ENCODE assay signal across 19 cellular contexts in the genomic region with DNA sequence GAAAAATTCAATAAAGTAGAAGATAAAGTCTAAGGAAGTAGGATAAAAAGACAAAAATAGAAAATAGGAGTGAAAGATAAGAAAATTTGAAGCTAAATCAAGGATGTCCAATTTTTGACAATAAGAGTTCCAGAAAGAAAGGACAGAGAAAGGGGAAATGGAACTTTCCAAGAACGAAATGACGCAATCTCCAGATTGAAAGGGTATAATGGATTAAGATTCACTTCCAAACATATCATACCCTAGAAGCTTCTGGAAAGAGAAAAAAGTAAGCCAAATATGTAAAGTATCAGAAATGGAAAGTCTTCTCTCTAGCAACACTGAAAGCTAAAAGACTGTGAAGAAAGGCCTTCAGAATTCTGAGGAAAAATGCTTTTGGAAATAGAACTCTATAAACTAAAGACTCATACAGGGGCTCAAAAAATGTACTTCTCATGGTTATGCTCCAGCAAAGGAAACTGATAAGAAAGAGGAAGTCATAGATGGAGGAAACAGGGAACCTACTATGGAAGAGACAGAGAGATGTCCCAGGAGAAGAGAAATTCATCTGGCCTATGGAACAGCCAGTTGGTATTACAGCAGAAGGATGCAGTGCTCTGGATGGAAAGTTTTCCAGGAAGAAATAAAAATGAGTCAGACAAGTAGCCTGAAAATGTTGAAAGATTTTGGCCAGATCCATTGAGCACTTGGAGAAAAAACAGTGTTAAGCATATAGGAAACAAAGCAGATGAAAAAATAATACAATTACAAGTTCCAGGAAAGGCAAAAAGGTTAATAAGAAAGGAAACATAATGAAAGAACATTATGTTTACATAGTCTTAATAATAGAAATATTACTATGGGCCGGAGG. TPM values are rescaled to one million over a fixed set of nuclear protein-coding genes. Genes with fewer than 3 reads are reported as not detected.
DNase-seq lines count a peak whose midpoint lies in the region; ATAC-seq, FAIRE-seq and TF ChIP-seq lines count a peak whose summit lies in the region.
"Had no signal": no experiment of that assay in that cellular context is flagged by ENCODE, and none has a peak within 500 bp of the region (broad histone marks: within the 10 kb centered on the region; RNA-seq: fewer than 3 reads in every experiment).

No MANE protein-coding gene starts in this region.

- no peak overlapping the region for H3K56ac ChIP-seq in H1 (replicated peaks; ENCODE audit: insufficient read length, low read depth, low read length)

- TF ChIP-seq CTCF in HepG2 (CRISPR knock-in tag; IDR thresholded peaks at IDR 0.05), result no peak
- TF ChIP-seq CTCF in right lobe of liver (IDR thresholded peaks at IDR 0.05), result no peak
- TF ChIP-seq CTCF in H1 (IDR thresholded peaks at IDR 0.05; ENCODE audit: control extremely low read depth in 1 of 3, insufficient read depth in 1 of 3, low read depth in 1 of 3, low read length in 3 of 3), result no peak

- H2BK15ac ChIP-seq in H1 (ENCODE audit: low read length), result no peak overlapping the region

- peak overlapping the region; percentile 70 to 80 for H3K27ac Mint-ChIP-seq in T-cell

- TF ChIP-seq RAD21 in HepG2 (CRISPR knock-in tag; IDR thresholded peaks at IDR 0.05) (no peak), H1 (IDR thresholded peaks at IDR 0.05 in 1 of 2, conservative IDR thresholded peaks at IDR 0.05 in 1 of 2; ENCODE audit: low read depth in 2 of 2, low read length in 2 of 2) (no peak)

- FAIRE-seq in HepG2 (lab: Jason Lieb, UNC), result no peak
- FAIRE-seq in H1 (lab: Jason Lieb, UNC), result no peak

- peaks cover 54% of the 10 kb centered on the region for H3K36me3 Mint-ChIP-seq in T-cell

- intact Hi-C loops in HepG2 (cut with micrococcal nuclease; ENCODE audit: unreplicated experiment), result no loop called here
- intact Hi-C loops in right lobe of liver (cut with DNase I), result no loop called here

- H3K4me2 ChIP-seq in HepG2 (ENCODE audit: low read depth, low read length), result no peak overlapping the region
- H3K4me2 ChIP-seq in H1 (ENCODE audit: insufficient read depth in 1 of 2, low read depth in 2 of 2, low read length in 2 of 2), result no peak overlapping the region

- no peak overlapping the region for H3K4me3 Mint-ChIP-seq in T-cell

- in situ Hi-C loops in HepG2 (cut with HindIII; ENCODE audit: extremely low pct_ligation_motif_present, low pct_unique_long_range_greater_than_20kb), result no loop called here

- no peaks in the 10 kb centered on the region for H3K27me3 Mint-ChIP-seq in T-cell

- H3K79me2 ChIP-seq in HepG2 (ENCODE audit: insufficient read depth, low read length) (no peaks in the 10 kb centered on the region), H1 (ENCODE audit: control insufficient read depth in 1 of 2, insufficient read depth in 2 of 2, low read length in 2 of 2) (no peaks in the 10 kb centered on the region)

- H3K36me3 ChIP-seq in HepG2 (replicated peaks in 1 of 2; ENCODE audit: control insufficient read depth in 1 of 2, insufficient read depth in 2 of 2, low read length in 2 of 2), result peaks cover 6 to 41% of the 10 kb centered on the region in 2 experiments
- H3K36me3 ChIP-seq in right lobe of liver, result peaks cover 1 to 28% (median 4%) of the 10 kb centered on the region in 4 donors
- no peaks in the 10 kb centered on the region; a peak in 1 of 8 replicates for H3K36me3 ChIP-seq in H1 (ENCODE audit: control insufficient read depth in 2 of 4, insufficient read depth in 4 of 4, low read length in 3 of 4)

- peaks cover 31 to 44% (median 38%) of the 10 kb centered on the region in 3 donors for H3K4me1 Mint-ChIP-seq in T-cell

- H2BK120ac ChIP-seq in H1 (replicated peaks; ENCODE audit: low read depth, low read length), result no peak overlapping the region

- TF ChIP-seq EP300 in HepG2 (IDR thresholded peaks at IDR 0.05; ENCODE audit: low read depth in 2 of 2, low read length in 2 of 2) (no peak), HepG2 (CRISPR knock-in tag; IDR thresholded peaks at IDR 0.05; ENCODE audit: borderline replicate concordance) (no peak), H1 (IDR thresholded peaks at IDR 0.05; ENCODE audit: borderline replicate concordance in 1 of 2, low read depth in 2 of 2, low read length in 2 of 2) (no peak)

- no peak overlapping the region for H4K8ac ChIP-seq in H1 (ENCODE audit: extremely low read depth, insufficient read depth, low read length)

- H3K27ac ChIP-seq in HepG2 (ENCODE audit: extremely low read length, insufficient read depth, low read length) (no peak overlapping the region), right lobe of liver (no peak overlapping the region), H1 (ENCODE audit: low read depth, low read length) (no peak overlapping the region)
- H3K27ac ChIP-seq: adrenal gland, Peyer's patch had no signal

- H4K5ac ChIP-seq in H1 (ENCODE audit: insufficient read length, low read depth, low read length), result no peak overlapping the region

- no peaks in the 10 kb centered on the region for H3K27me3 ChIP-seq in HepG2 (ENCODE audit: control insufficient read depth in 1 of 2, insufficient read depth in 2 of 2, low read length in 2 of 2)
- no peaks in the 10 kb centered on the region for H3K27me3 ChIP-seq in right lobe of liver
- no peaks in the 10 kb centered on the region for H3K27me3 ChIP-seq in H1 (replicated peaks in 1 of 4; ENCODE audit: control insufficient read depth in 3 of 4, extremely low read depth in 1 of 4, insufficient read depth in 3 of 4, low read length in 3 of 4)
- H3K27me3 ChIP-seq: adrenal gland, Peyer's patch, upper lobe of left lung had no signal

- BruUV-seq in HepG2 (replicated peaks; lab: Mats Ljungman, UMichigan), result TSS peak; percentile 30

- H3K9me3 Mint-ChIP-seq in T-cell, result no peaks in the 10 kb centered on the region

- no peak overlapping the region for H2BK12ac ChIP-seq in H1 (ENCODE audit: low read depth, low read length)

- no peak overlapping the region for H2BK20ac ChIP-seq in H1 (ENCODE audit: low read length)

- H3K9ac ChIP-seq in HepG2 (ENCODE audit: insufficient read depth, low read depth, low read length) (no peak overlapping the region), H1 (replicated peaks in 1 of 4; ENCODE audit: extremely low read depth in 1 of 4, low read depth in 3 of 4, low read length in 3 of 4) (no peak overlapping the region)

- H3K4me1 ChIP-seq in HepG2 (ENCODE audit: insufficient read depth, low read length) (no peaks in the 10 kb centered on the region), right lobe of liver (no peaks in the 10 kb centered on the region), H1 (replicated peaks in 1 of 4; ENCODE audit: control insufficient read depth in 3 of 4, insufficient read depth in 4 of 4, low read length in 3 of 4) (no peaks in the 10 kb centered on the region)
- H3K4me1 ChIP-seq: adrenal gland, upper lobe of left lung had no signal

- ATAC-seq in HepG2 (no peak), right lobe of liver (no peak), T-cell (replicated peaks in 1 of 4) (no peak), GM19467 (IDR thresholded peaks at IDR 0.05; ENCODE audit: unreplicated experiment) (no peak), HG02798 (IDR thresholded peaks at IDR 0.05; ENCODE audit: poor library complexity, unreplicated experiment) (no peak)

- H2BK5ac ChIP-seq in H1 (ENCODE audit: low read depth, low read length), result no peak overlapping the region

- no peaks in the 10 kb centered on the region for H3K23me2 ChIP-seq in H1 (ENCODE audit: low read depth, low read length)

- no peak overlapping the region for H3K14ac ChIP-seq in H1 (ENCODE audit: insufficient read length)

- CTCF ChIA-PET in HepG2 (lab: Yijun Ruan, JAX; ENCODE audit: low intra/inter-chr PET ratio, low total read pairs) (no interaction called here), T-cell (lab: Charles Lee) (interaction anchor here (0.6 to 1.5 kb wide), 5 partner anchors 44 to 382 kb away, joined by 3 to 8 read pairs (median 5); no protein-coding TSS in a partner anchor), H1 (lab: Charles Lee; ENCODE audit: partially characterized antibody) (interaction anchor here (0.6 to 1.1 kb wide), 3 partner anchors 20 to 133 kb away, joined by 3 read pairs; a partner anchor contains a TSS)

- H3K4me3 ChIP-seq in HepG2 (replicated peaks in 1 of 3; ENCODE audit: insufficient read depth in 1 of 3, low read depth in 2 of 3, low read length in 3 of 3) (no peak overlapping the region), right lobe of liver (no peak overlapping the region), H1 (ENCODE audit: extremely low read depth in 1 of 4, insufficient read depth in 2 of 4, low read depth in 3 of 4, low read length in 4 of 4) (no peak overlapping the region)
- H3K4me3 ChIP-seq: adrenal gland, Peyer's patch, upper lobe of left lung had no signal

- no peaks in the 10 kb centered on the region for H3K79me1 ChIP-seq in H1 (ENCODE audit: low read depth, low read length)

- POLR2A ChIA-PET in HepG2 (lab: Yijun Ruan, JAX) (no interaction called here), T-cell (lab: Charles Lee) (interaction anchor here (0.5 to 0.6 kb wide), 2 partner anchors 22 to 366 kb away, joined by 3 to 4 read pairs; no protein-coding TSS in a partner anchor), H1 (lab: Charles Lee; ENCODE audit: partially characterized antibody) (no interaction called here)

- no peak overlapping the region for H4K91ac ChIP-seq in H1 (replicated peaks; ENCODE audit: insufficient read length, low read length)

- H3K4ac ChIP-seq in H1 (replicated peaks; ENCODE audit: insufficient read length, low read depth, low read length), result no peak overlapping the region

- H3K23ac ChIP-seq in H1 (ENCODE audit: insufficient read length), result no peak overlapping the region

- no peak for TF ChIP-seq POLR2A in HepG2 (IDR thresholded peaks at IDR 0.05; ENCODE audit: insufficient read depth in 1 of 2, low read depth in 2 of 2, low read length in 2 of 2)
- no peak for TF ChIP-seq POLR2A in right lobe of liver (IDR thresholded peaks at IDR 0.05)
- no peak for TF ChIP-seq POLR2A in H1 (IDR thresholded peaks at IDR 0.05; ENCODE audit: control extremely low read depth in 1 of 2, low read depth in 2 of 2, low read length in 2 of 2)

- H2AFZ ChIP-seq in HepG2 (ENCODE audit: low read length) (no peak overlapping the region), H1 (ENCODE audit: low read length) (no peak overlapping the region)

- 96% methylated on average over 3 of the region's 3 CpGs for WGBS in HepG2 (ENCODE audit: low lambda C conversion rate)
- WGBS in right lobe of liver (ENCODE audit: insufficient coverage, low coverage, low lambda C conversion rate, missing lambda C conversion rate), result 87% methylated on average over 3 of the region's 3 CpGs
- WGBS in H1 (ENCODE audit: extremely low coverage in 1 of 2, insufficient coverage in 1 of 2, insufficient read length in 1 of 2, insufficient replicate concordance in 2 of 2, low coverage in 1 of 2, low lambda C conversion rate in 2 of 2, missing lambda C conversion rate in 1 of 2), 2 experiments, result 77% methylated on average over 3 of the region's 3 CpGs; no CpG with 5 or more reads in 1 of the 2 experiments

- H3K9me3 ChIP-seq in HepG2 (ENCODE audit: low read length) (no peaks in the 10 kb centered on the region), right lobe of liver (no peaks in the 10 kb centered on the region), H1 (ENCODE audit: insufficient read depth in 2 of 2, low read depth in 1 of 2, low read length in 1 of 2) (no peaks in the 10 kb centered on the region)
- H3K9me3 ChIP-seq: adrenal gland, Peyer's patch, upper lobe of left lung had no signal

- no peak overlapping the region for H2AK5ac ChIP-seq in H1 (ENCODE audit: low read depth, low read length)

- H3K18ac ChIP-seq in H1 (ENCODE audit: extremely low read depth, low read length), result no peak overlapping the region

- H4K20me1 ChIP-seq in HepG2 (ENCODE audit: insufficient read depth, low read length) (no peaks in the 10 kb centered on the region), H1 (replicated peaks in 1 of 2; ENCODE audit: control insufficient read depth in 1 of 2, insufficient read depth in 2 of 2, low read length in 2 of 2) (no peaks in the 10 kb centered on the region)

- DNase-seq in HepG2 (ENCODE audit: low spot score), result no peak
- DNase-seq in right lobe of liver, result no peak
- no peak for DNase-seq in T-cell
- no peak for DNase-seq in H1 (ENCODE audit: low read depth in 1 of 2, low spot score in 2 of 2)
- DNase-seq in effector CD8-positive, alpha-beta T cell (lab: John Stamatoyannopoulos, UW), result no peak
- no peak for DNase-seq in HK-2 (ENCODE audit: unreplicated experiment)
- DNase-seq: adrenal gland; cerebellar nuclear complex; DND-41; hippocampal formation; NCI-H1092 treated with DMSO at 0.1 percent for 48 hours; NCI-H345; Peyer's patch; stimulated activated CD4-positive, alpha-beta T cell treated with anti-CD3 and anti-CD28 coated beads, Interleukin-1b, Interleukin-23, amount 100 ng/mL, for 48 hours; stimulated activated CD8-positive, alpha-beta memory T cell treated with anti-CD3 and anti-CD28 coated beads, Interleukin-4, amount 100 ng/mL, for 48 hours; T-helper 2 cell; upper lobe of left lung had no signal

RNA-seq across cellular contexts. Expression of a gene that starts 20.1 kb away (rescaled TPM):
- total RNA-seq in HepG2 (2016; rRNA removed; fragmentation: Illumina TruSeq; extraction: Trizol), result 52.8 and 60.9 TPM in 2 replicates
- total RNA-seq in HepG2 (2016; cell fraction: cytosol; rRNA removed; fragmentation: Illumina TruSeq; extraction: Trizol; ENCODE audit: low read depth), result 4.5 and 4.7 TPM in 2 replicates
- 53.5 and 59.7 TPM in 2 replicates for total RNA-seq in HepG2 (2016; cell fraction: insoluble cytoplasmic fraction; rRNA removed; fragmentation: Illumina TruSeq; extraction: Trizol)
- 8.5 and 10.6 TPM in 2 replicates for total RNA-seq in HepG2 (2016; cell fraction: membrane; rRNA removed; fragmentation: Illumina TruSeq; extraction: Trizol)
- total RNA-seq in HepG2 (2016; cell fraction: nucleus; rRNA removed; fragmentation: Illumina TruSeq; extraction: Trizol), result 51.8 and 63.9 TPM in 2 replicates
- polyA plus RNA-seq in HepG2 (2011; rRNA removed), result 25.0 and 28.0 TPM in 2 replicates
- polyA plus RNA-seq in HepG2 (2011; cell fraction: cytosol; rRNA removed), result 10.5 and 15.9 TPM in 2 replicates
- polyA plus RNA-seq in HepG2 (2011; cell fraction: nucleus; rRNA removed), result 57.5 and 66.0 TPM in 2 replicates
- 20.2 and 27.3 TPM in 2 replicates for polyA plus RNA-seq in HepG2 (2012)
- 1.3 and 1.7 TPM in 2 replicates for polyA plus RNA-seq in HepG2 (2016; cell fraction: cytosol; fragmentation: Illumina TruSeq; extraction: Trizol; ENCODE audit: low read depth)
- 45.6 and 48.1 TPM in 2 replicates for polyA plus RNA-seq in HepG2 (2016; cell fraction: insoluble cytoplasmic fraction; fragmentation: Illumina TruSeq; extraction: Trizol; ENCODE audit: low read depth)
- polyA plus RNA-seq in HepG2 (2016; cell fraction: membrane; fragmentation: Illumina TruSeq; extraction: Trizol; ENCODE audit: low read depth), result 4.1 and 5.4 TPM in 2 replicates
- polyA plus RNA-seq in HepG2 (2016; cell fraction: nucleus; fragmentation: Illumina TruSeq; extraction: Trizol; ENCODE audit: insufficient read depth, low read depth), result 61.4 and 62.4 TPM in 2 replicates
- 16.2 and 17.9 TPM in 2 replicates for polyA minus RNA-seq in HepG2 (2011; rRNA and poly(A)+ RNA removed; ENCODE audit: low replicate concordance)
- 16.5 and 18.2 TPM in 2 replicates for polyA minus RNA-seq in HepG2 (2011; cell fraction: cytosol; rRNA and poly(A)+ RNA removed)
- polyA minus RNA-seq in HepG2 (2011; cell fraction: nucleus; rRNA and poly(A)+ RNA removed), result 43.9 and 54.2 TPM in 2 replicates
- total RNA-seq in right lobe of liver, result 10 to 100 TPM in 5 of 6 experiments, 1 to 10 TPM in 1; 8.8 to 14.8 (median 11.5) TPM
- total RNA-seq in T-cell, result 100 to 1,000 TPM; 116 to 306 (median 255) TPM
- 3.6 and 3.7 TPM in 2 replicates for total RNA-seq in H1 (2021; fragmentation: NEBNext Ultra II Directional; extraction: Animal tissue kit (Norgen Biotek cat#: 25700))
- polyA plus RNA-seq in H1 (2011; rRNA removed), result 2.3 and 2.8 TPM in 2 replicates
- polyA plus RNA-seq in H1 (2011; cell fraction: cytosol; rRNA removed), result 3.0 TPM
- polyA plus RNA-seq in H1 (2011; cell fraction: nucleus; rRNA removed), result 2.6 TPM
- 3.0 to 5.0 TPM (median 3.7 TPM) in 4 replicates for polyA plus RNA-seq in H1 (2012, experiment 1 of 2)
- polyA plus RNA-seq in H1 (2012, experiment 2 of 2), result 1.2 TPM
- polyA plus RNA-seq in H1 (2013, experiment 1 of 2), result 4.1 TPM
- polyA plus RNA-seq in H1 (2013, experiment 2 of 2), result 3.2 TPM
- 4.2 and 4.3 TPM in 2 replicates for polyA minus RNA-seq in H1 (2011; rRNA and poly(A)+ RNA removed)
- polyA minus RNA-seq in H1 (2011; cell fraction: cytosol; rRNA and poly(A)+ RNA removed), result 2.9 TPM
- 8.3 TPM for polyA minus RNA-seq in H1 (2011; cell fraction: nucleus; rRNA and poly(A)+ RNA removed)

Comparison
In these comparisons a context has a peak if more than half of its experiments do, and no peak if none do; other contexts are left out.
1. POLR2A ChIA-PET loops: an anchor here in T-cell (0.5 to 0.6 kb wide); none called in HepG2 and H1.